10 cellular contexts compared by ENCODE assay signal in genomic region chr2:102027036-102027702, GRCh38. TPM values are rescaled to one million over a fixed set of nuclear protein-coding genes. Genes with fewer than 3 reads are reported as not detected.
DNase-seq lines count a peak whose midpoint lies in the region; ATAC-seq, FAIRE-seq and TF ChIP-seq lines count a peak whose summit lies in the region.
"Had no signal": no experiment of that assay in that cellular context is flagged by ENCODE, and none has a peak within 500 bp of the region (broad histone marks: within the 10 kb centered on the region; RNA-seq: fewer than 3 reads in every experiment).

No MANE protein-coding gene starts in this region.

- 37 to 54% (median 47%) methylated on average over 4 to 5 of the region's 5 CpGs for WGBS in adrenal gland, 4 donors
- WGBS in pancreas, 2 donors = 67 to 69% methylated on average over 5 of the region's 5 CpGs

- H3K27ac ChIP-seq in adrenal gland = peak overlapping the region; percentile 44 to 94 (median 84)
- H3K27ac ChIP-seq in pancreas = peak overlapping the region in 2 of 4 donors; percentile 35 to 73
- H3K27ac ChIP-seq in A673 (ENCODE audit: low read depth, low read length, poor library complexity, severe bottlenecking) = no peak overlapping the region

- intact Hi-C loops in adrenal gland (cut with DNase I) (loop anchor here (10.0 kb wide), 3 partner anchors 118 to 328 kb away; partner anchors contain the start of genes IL1R1 (in 2 of the 2) and IL18R1 (in 1 of the 2)), pancreas (cut with DNase I) (loop anchor here in 1 of 3 donors (10.0 kb wide), 1 partner anchor 118 kb away; the partner anchor contains the start of gene IL1R1), A673 (cut with micrococcal nuclease; ENCODE audit: unreplicated experiment) (loop anchor here (10.0 kb wide), 1 partner anchor 328 kb away; the partner anchor contains the start of gene IL18R1)

- TF ChIP-seq CTCF in AG09309 (IDR thresholded peaks at IDR 0.05; ENCODE audit: control insufficient read depth, insufficient read depth, low read depth, low read length, missing control alignments) = no peak
- TF ChIP-seq CTCF in adrenal gland (IDR thresholded peaks at IDR 0.05) = no peak
- no peak for TF ChIP-seq CTCF in pancreas (IDR thresholded peaks at IDR 0.05)
- TF ChIP-seq CTCF in A673 (conservative IDR thresholded peaks at IDR 0.05; ENCODE audit: low read depth, low read length) = no peak

- no peaks in the 10 kb centered on the region for H3K27me3 ChIP-seq in adrenal gland
- no peaks in the 10 kb centered on the region for H3K27me3 ChIP-seq in pancreas
- no peaks in the 10 kb centered on the region for H3K27me3 ChIP-seq in A673 (replicated peaks; ENCODE audit: insufficient read depth, low read depth, low read length, poor library complexity)

- ATAC-seq in pancreas (peak in 3 of 4 donors; percentile 25 to 51 (median 26)), left lobe of liver (no peak), GM21381 (IDR thresholded peaks at IDR 0.05; ENCODE audit: unreplicated experiment) (no peak), GM21528 (IDR thresholded peaks at IDR 0.05; ENCODE audit: low FRiP score, unreplicated experiment) (no peak)

- peak; percentile 70 for DNase-seq in AG09309 (ENCODE audit: low read depth)
- peak in 4 of 7 donors; percentile 44 to 59 (median 44) for DNase-seq in adrenal gland
- DNase-seq in glomerular visceral epithelial cell (ENCODE audit: extremely low spot score) = peak; percentile 76
- DNase-seq in pancreas = no peak
- DNase-seq in left lobe of liver (ENCODE audit: low spot score) = no peak
- no peak for DNase-seq in A673 (ENCODE audit: low spot score)
- DNase-seq: activated CD4-positive, alpha-beta T cell treated with anti-CD3 and anti-CD28 coated beads for 1 hour had no signal

- peaks cover 11 to 33% of the 10 kb centered on the region in 2 donors for H3K4me1 ChIP-seq in adrenal gland (replicated peaks in 1 of 2)
- H3K4me1 ChIP-seq in pancreas = peaks cover 0 to 11% (median 3%) of the 10 kb centered on the region in 3 donors
- no peaks in the 10 kb centered on the region for H3K4me1 ChIP-seq in A673 (ENCODE audit: insufficient read depth, low read length, poor library complexity, severe bottlenecking)

- H3K4me3 ChIP-seq in AG09309 (ENCODE audit: control insufficient read depth, low read depth, low read length) (no peak overlapping the region), adrenal gland (no peak overlapping the region), pancreas (no peak overlapping the region), A673 (ENCODE audit: low read depth, low read length, poor library complexity, severe bottlenecking) (no peak overlapping the region)

- no peak for FAIRE-seq in pancreas (lab: Jason Lieb, UNC)

- POLR2A ChIA-PET in A673 (lab: Charles Lee; ENCODE audit: low non-redundant PET) = no interaction called here

- H3K9me3 ChIP-seq in adrenal gland (replicated peaks in 1 of 3) (no peaks in the 10 kb centered on the region), pancreas (no peaks in the 10 kb centered on the region), A673 (ENCODE audit: low read depth, low read length, poor library complexity, severe bottlenecking) (no peaks in the 10 kb centered on the region)

- BruUV-seq in A673 (replicated peaks; lab: Mats Ljungman, UMichigan) = no TSS peak

- CTCF ChIA-PET in A673 (lab: Charles Lee) = interaction anchor here (0.5 kb wide), 1 partner anchor 433 kb away, joined by 3 read pairs; no protein-coding TSS in a partner anchor

- no peaks in the 10 kb centered on the region for H3K36me3 ChIP-seq in adrenal gland (replicated peaks in 1 of 2)
- no peaks in the 10 kb centered on the region for H3K36me3 ChIP-seq in pancreas
- H3K36me3 ChIP-seq in A673 (ENCODE audit: insufficient read depth, low read length, poor library complexity, severe bottlenecking) = no peaks in the 10 kb centered on the region

- TF ChIP-seq POLR2A in adrenal gland (IDR thresholded peaks at IDR 0.05) = no peak

RNA-seq across cellular contexts. Expression of gene IL1R2, which starts 35.4 kb away (rescaled TPM):
- total RNA-seq in adrenal gland = 10 to 100 TPM in 7 of 8 donors, 1 to 10 TPM in 1; 4.5 to 26.0 (median 13.8) TPM
- 10 to 100 TPM in 2 of 3 donors, 1 to 10 TPM in 1; 6.7 to 17.9 (median 10.8) TPM for polyA plus RNA-seq in adrenal gland
- total RNA-seq in pancreas = 1 to 10 TPM in 5 of 6 donors, under 1 TPM in 1; 0.39 to 3.8 (median 1.7) TPM
- polyA plus RNA-seq in pancreas = 1 to 10 TPM in 1 of 2 donors, under 1 TPM in 1; 0.70 to 1.9 TPM
- 12.0 TPM for total RNA-seq in left lobe of liver
- not detected in 2 replicates for total RNA-seq in A673 (2021)
- total RNA-seq: OCI-LY7 had no signal

Comparison
In these comparisons a context has a peak if more than half of its experiments do, and no peak if none do; other contexts are left out.
1. DNase-seq: peak in AG09309 (single experiment), adrenal gland (4 of 7) and glomerular visceral epithelial cell (single experiment); none in pancreas (0 of 6), left lobe of liver (single experiment) and A673 (single experiment).
2. ATAC-seq: peak in pancreas (3 of 4); none in left lobe of liver (single experiment), GM21381 (single experiment) and GM21528 (single experiment).